ENCODE assay signal across 34 cellular contexts in the genomic region with DNA sequence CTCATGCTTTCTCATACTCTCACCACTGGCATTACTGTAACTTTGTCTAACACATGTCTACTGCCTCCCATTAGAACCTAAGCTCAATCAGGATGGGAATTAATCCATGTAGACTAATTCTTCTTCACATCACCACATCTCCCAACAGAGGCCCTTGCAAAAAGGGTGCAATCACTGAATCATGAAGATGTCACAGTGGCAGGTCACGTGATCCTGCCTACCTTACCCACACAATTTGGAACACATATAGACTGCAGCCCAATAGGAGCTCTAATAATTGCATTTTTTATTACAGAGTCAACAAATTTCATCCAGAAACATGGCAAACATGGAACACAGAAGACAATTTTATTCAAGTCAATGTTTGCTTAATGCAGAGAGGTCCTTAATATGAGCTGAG.
"Had no signal": no experiment of that assay in that cellular context is flagged by ENCODE, and none has a peak within 500 bp of the region (broad histone marks: within the 10 kb centered on the region; RNA-seq: fewer than 3 reads in every experiment).

No MANE protein-coding gene starts in this region.

- FAIRE-seq: TTC549 had no signal

- H3K4me1 ChIP-seq: ascending aorta had no signal

- H3K4me3 Mint-ChIP-seq: activated B cell treated with CpG ODN at 0.5 μM for 24 hours; activated CD4-positive, alpha-beta memory T cell treated with anti-CD3 and anti-CD28 coated beads, Interleukin-2, amount 10 ng/mL, durations not matched to agents 7 days and 5 days; activated CD4-positive, alpha-beta T cell treated with anti-CD3 and anti-CD28 coated beads for 36 hours; activated CD4-positive, alpha-beta T cell treated with anti-CD3 and anti-CD28 coated beads, Interleukin-2, amount 10 ng/mL, durations not matched to agents 7 days and 5 days; activated CD8-positive, alpha-beta memory T cell treated with anti-CD3 and anti-CD28 coated beads, Interleukin-2, amount 10 ng/mL, durations not matched to agents 7 days and 5 days; activated CD8-positive, alpha-beta T cell treated with anti-CD3 and anti-CD28 coated beads, Interleukin-2, amount 10 ng/mL, durations not matched to agents 7 days and 5 days; activated naive CD4-positive, alpha-beta T cell treated with anti-CD3 and anti-CD28 coated beads, Interleukin-2, amount 10 ng/mL, durations not matched to agents 7 days and 5 days; activated naive CD4-positive, alpha-beta T cell treated with anti-CD3 and anti-CD28 coated beads, Interleukin-2, amount 50 U/mL, for 24 hours; activated naive CD8-positive, alpha-beta T cell; activated naive CD8-positive, alpha-beta T cell treated with anti-CD3 and anti-CD28 coated beads, Interleukin-2, amount 10 ng/mL, durations not matched to agents 7 days and 5 days; activated naive CD8-positive, alpha-beta T cell treated with anti-CD3 and anti-CD28 coated beads, Interleukin-2, amount 50 U/mL, for 24 hours; activated T-cell treated with anti-CD3 and anti-CD28 coated beads, Interleukin-2, amount 50 U/mL, for 24 hours; brain; T-helper 1 cell treated with Interleukin-12 subunit alpha and Interleukin-12 subunit beta and Interleukin-4 antibody, amounts not matched to agents 30 μg/mL and 1 μg/mL, for 36 hours; T-helper 2 cell treated with Interferon-gamma antibody and Interleukin-4, amounts not matched to agents 5 μg/mL and 100 μg/mL, for 36 hours had no signal

- H3K4me3 ChIP-seq: ascending aorta had no signal

- H3K36me3 ChIP-seq: ascending aorta had no signal

- H3K4me1 Mint-ChIP-seq: activated B cell treated with CpG ODN at 0.5 μM for 24 hours; activated CD4-positive, alpha-beta memory T cell treated with anti-CD3 and anti-CD28 coated beads, Interleukin-2, amount 10 ng/mL, durations not matched to agents 7 days and 5 days; activated CD4-positive, alpha-beta T cell treated with anti-CD3 and anti-CD28 coated beads, Interleukin-2, amount 10 ng/mL, durations not matched to agents 7 days and 5 days; activated CD8-positive, alpha-beta memory T cell treated with anti-CD3 and anti-CD28 coated beads, Interleukin-2, amount 10 ng/mL, durations not matched to agents 7 days and 5 days; activated naive CD4-positive, alpha-beta T cell treated with anti-CD3 and anti-CD28 coated beads, Interleukin-2, amount 10 ng/mL, durations not matched to agents 7 days and 5 days had no signal

- H3K27ac Mint-ChIP-seq: activated B cell treated with CpG ODN at 0.5 μM for 24 hours; activated CD4-positive, alpha-beta memory T cell treated with anti-CD3 and anti-CD28 coated beads, Interleukin-2, amount 10 ng/mL, durations not matched to agents 7 days and 5 days; activated CD4-positive, alpha-beta T cell treated with anti-CD3 and anti-CD28 coated beads for 36 hours; activated CD4-positive, alpha-beta T cell treated with anti-CD3 and anti-CD28 coated beads, Interleukin-2, amount 10 ng/mL, durations not matched to agents 7 days and 5 days; activated CD8-positive, alpha-beta memory T cell treated with anti-CD3 and anti-CD28 coated beads, Interleukin-2, amount 10 ng/mL, durations not matched to agents 7 days and 5 days; activated CD8-positive, alpha-beta T cell treated with anti-CD3 and anti-CD28 coated beads, Interleukin-2, amount 10 ng/mL, durations not matched to agents 7 days and 5 days; activated naive CD4-positive, alpha-beta T cell treated with anti-CD3 and anti-CD28 coated beads, Interleukin-2, amount 10 ng/mL, durations not matched to agents 7 days and 5 days; activated naive CD4-positive, alpha-beta T cell treated with anti-CD3 and anti-CD28 coated beads, Interleukin-2, amount 50 U/mL, for 24 hours; activated naive CD8-positive, alpha-beta T cell; activated naive CD8-positive, alpha-beta T cell treated with anti-CD3 and anti-CD28 coated beads, Interleukin-2, amount 10 ng/mL, durations not matched to agents 7 days and 5 days; activated naive CD8-positive, alpha-beta T cell treated with anti-CD3 and anti-CD28 coated beads, Interleukin-2, amount 50 U/mL, for 24 hours; activated T-cell treated with anti-CD3 and anti-CD28 coated beads, Interleukin-2, amount 50 U/mL, for 24 hours; activated T-helper 2 cell treated with anti-CD3 and anti-CD28 coated beads, Interferon-gamma antibody, Interleukin-2, Interleukin-4, amounts not matched to agents 10 μg/mL and 5 μg/mL and 100 μg/mL, durations not matched to agents 14 hours and 24 hours and 36 hours; brain; T-helper 1 cell treated with Interleukin-12 subunit alpha and Interleukin-12 subunit beta and Interleukin-4 antibody, amounts not matched to agents 30 μg/mL and 1 μg/mL, for 36 hours; T-helper 2 cell treated with Interferon-gamma antibody and Interleukin-4, amounts not matched to agents 5 μg/mL and 100 μg/mL, for 36 hours had no signal

- H3K27ac ChIP-seq: ascending aorta, VCaP had no signal

- H3K36me3 Mint-ChIP-seq: activated naive CD4-positive, alpha-beta T cell treated with anti-CD3 and anti-CD28 coated beads, Interleukin-2, amount 10 ng/mL, durations not matched to agents 7 days and 5 days; brain had no signal

- ATAC-seq: activated CD4-positive, alpha-beta T cell treated with anti-CD3 and anti-CD28 coated beads for 36 hours; activated CD8-positive, alpha-beta memory T cell treated with anti-CD3 and anti-CD28 coated beads, Interleukin-2, amount 10 ng/mL, durations not matched to agents 7 days and 5 days; activated CD8-positive, alpha-beta T cell treated with anti-CD3 and anti-CD28 coated beads, Interleukin-2, amount 10 ng/mL, durations not matched to agents 7 days and 5 days; activated naive CD8-positive, alpha-beta T cell treated with anti-CD3 and anti-CD28 coated beads, Interleukin-2, amount 50 U/mL, for 24 hours had no signal

- DNase-seq: activated B cell treated with CpG ODN at 0.5 μM for 24 hours; activated CD4-positive, alpha-beta memory T cell treated with anti-CD3 and anti-CD28 coated beads, Interleukin-2, amount 10 ng/mL, durations not matched to agents 7 days and 5 days; activated CD4-positive, alpha-beta T cell treated with anti-CD3 and anti-CD28 coated beads for 1 hour; activated CD4-positive, alpha-beta T cell treated with anti-CD3 and anti-CD28 coated beads for 36 hours; activated CD4-positive, alpha-beta T cell treated with anti-CD3 and anti-CD28 coated beads for 48 hours; activated CD4-positive, alpha-beta T cell treated with anti-CD3 and anti-CD28 coated beads, Interleukin-2, amount 10 ng/mL, durations not matched to agents 7 days and 5 days; activated CD4-positive, alpha-beta T cell treated with anti-CD3 and anti-CD28 coated beads, Interleukin-2, amount 50 U/mL, for 48 hours; activated CD8-positive, alpha-beta memory T cell treated with anti-CD3 and anti-CD28 coated beads for 24 hours; activated CD8-positive, alpha-beta memory T cell treated with anti-CD3 and anti-CD28 coated beads, Interleukin-2, amount 10 ng/mL, durations not matched to agents 7 days and 5 days; activated CD8-positive, alpha-beta memory T cell treated with anti-CD3 and anti-CD28 coated beads, Interleukin-2, amount 50 U/mL, for 48 hours; activated CD8-positive, alpha-beta T cell treated with anti-CD3 and anti-CD28 coated beads, Interleukin-2, amount 10 ng/mL, durations not matched to agents 7 days and 5 days; activated effector memory CD4-positive, alpha-beta T cell treated with Interleukin-2 at 50 U/mL for 16 hours; activated gamma-delta T cell; activated naive CD4-positive, alpha-beta T cell treated with anti-CD3 and anti-CD28 coated beads, Interleukin-2, amount 10 ng/mL, durations not matched to agents 7 days and 5 days; activated naive CD4-positive, alpha-beta T cell treated with Interleukin-2 at 50 U/mL for 16 hours; activated naive CD8-positive, alpha-beta T cell treated with anti-CD3 and anti-CD28 coated beads, Interleukin-2, amount 10 ng/mL, durations not matched to agents 7 days and 5 days; activated naive CD8-positive, alpha-beta T cell treated with anti-CD3 and anti-CD28 coated beads, Interleukin-2, amount 50 U/mL, for 24 hours; activated T-cell treated with anti-CD3 and anti-CD28 coated beads, Interleukin-2, amount 50 U/mL, for 24 hours; activated T-cell treated with anti-CD3 and anti-CD28 coated beads, Interleukin-2, amount 50 U/mL, for 48 hours; amygdala; anterior cingulate cortex; central memory CD4-positive, alpha-beta T cell; T-helper 1 cell; T-helper 2 cell; T-helper 9 cell had no signal

- H3K9me3 ChIP-seq: ascending aorta had no signal

- H3K27me3 ChIP-seq: ascending aorta had no signal

- H3K9me3 Mint-ChIP-seq: activated naive CD4-positive, alpha-beta T cell treated with anti-CD3 and anti-CD28 coated beads, Interleukin-2, amount 50 U/mL, for 24 hours; activated T-helper 2 cell treated with anti-CD3 and anti-CD28 coated beads, Interferon-gamma antibody, Interleukin-2, Interleukin-4, amounts not matched to agents 10 μg/mL and 5 μg/mL and 100 μg/mL, durations not matched to agents 14 hours and 24 hours and 36 hours had no signal

- H3K27me3 Mint-ChIP-seq: activated B cell treated with CpG ODN at 0.5 μM for 24 hours; activated CD4-positive, alpha-beta memory T cell treated with anti-CD3 and anti-CD28 coated beads, Interleukin-2, amount 10 ng/mL, durations not matched to agents 7 days and 5 days; activated CD4-positive, alpha-beta T cell treated with anti-CD3 and anti-CD28 coated beads for 36 hours; activated CD4-positive, alpha-beta T cell treated with anti-CD3 and anti-CD28 coated beads, Interleukin-2, amount 10 ng/mL, durations not matched to agents 7 days and 5 days; activated CD8-positive, alpha-beta memory T cell treated with anti-CD3 and anti-CD28 coated beads, Interleukin-2, amount 10 ng/mL, durations not matched to agents 7 days and 5 days; activated naive CD4-positive, alpha-beta T cell treated with anti-CD3 and anti-CD28 coated beads, Interleukin-2, amount 10 ng/mL, durations not matched to agents 7 days and 5 days; activated naive CD4-positive, alpha-beta T cell treated with anti-CD3 and anti-CD28 coated beads, Interleukin-2, amount 50 U/mL, for 24 hours; activated naive CD8-positive, alpha-beta T cell; activated naive CD8-positive, alpha-beta T cell treated with anti-CD3 and anti-CD28 coated beads, Interleukin-2, amount 10 ng/mL, durations not matched to agents 7 days and 5 days; activated naive CD8-positive, alpha-beta T cell treated with anti-CD3 and anti-CD28 coated beads, Interleukin-2, amount 50 U/mL, for 24 hours; activated T-cell treated with anti-CD3 and anti-CD28 coated beads, Interleukin-2, amount 50 U/mL, for 24 hours had no signal
